ENCODE assay signal across 18 cellular contexts in the genomic region with DNA sequence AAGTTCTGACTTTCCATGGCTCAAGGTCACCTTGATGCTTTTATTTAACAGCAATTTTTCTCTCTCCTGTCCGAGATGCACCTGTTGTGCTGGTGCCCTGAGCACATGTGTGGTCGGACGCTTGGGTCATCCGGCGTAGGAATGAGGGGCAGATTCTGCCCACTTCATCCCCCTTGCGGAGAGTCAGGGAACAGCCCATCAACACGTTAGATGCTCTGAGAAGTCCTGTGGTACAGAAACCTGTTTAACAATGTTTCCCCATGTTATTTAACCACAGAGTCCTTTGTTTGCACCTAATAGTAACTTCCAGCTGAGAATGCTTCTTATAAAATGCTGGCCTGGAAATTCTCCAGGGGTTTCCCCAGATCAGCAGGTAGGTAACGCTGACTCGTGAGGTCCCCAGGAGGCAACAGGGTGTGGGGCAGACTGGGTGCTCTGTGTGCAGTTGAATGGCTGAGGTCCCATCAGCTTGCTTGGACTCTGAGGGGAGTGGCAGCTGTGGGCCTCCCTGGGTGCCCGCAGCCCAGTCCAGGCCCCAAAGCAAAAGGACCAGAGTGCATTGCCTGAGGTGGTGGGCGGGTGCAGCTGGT. TPM values are rescaled to one million over a fixed set of nuclear protein-coding genes. Genes with fewer than 3 reads are reported as not detected.
DNase-seq lines count a peak whose midpoint lies in the region; ATAC-seq and TF ChIP-seq lines count a peak whose summit lies in the region.
"Had no signal": no experiment of that assay in that cellular context is flagged by ENCODE, and none has a peak within 500 bp of the region (broad histone marks: within the 10 kb centered on the region; RNA-seq: fewer than 3 reads in every experiment).

No MANE protein-coding gene starts in this region.

- H3K27me3 Mint-ChIP-seq in endothelial cell (ENCODE audit: unreplicated experiment) (no peaks in the 10 kb centered on the region), neural progenitor cell (ENCODE audit: insufficient read depth, low read depth) (peaks cover 4% of the 10 kb centered on the region)
- H3K27me3 Mint-ChIP-seq: activated CD4-positive, alpha-beta T cell treated with anti-CD3 and anti-CD28 coated beads, Interleukin-2, amount 10 ng/mL, durations not matched to agents 7 days and 5 days had no signal

- H3K79me2 ChIP-seq in OCI-LY1 (ENCODE audit: insufficient read depth, low read length) (no peaks in the 10 kb centered on the region), neural progenitor cell (ENCODE audit: low read depth) (no peaks in the 10 kb centered on the region)

- H2AFZ ChIP-seq in OCI-LY1 (ENCODE audit: low read length) (no peak overlapping the region), neural progenitor cell (replicated peaks) (peak overlapping the region; percentile 70)

- H3K9me3 ChIP-seq in OCI-LY1 (ENCODE audit: low read length) (no peaks in the 10 kb centered on the region), neural progenitor cell (ENCODE audit: low read depth) (no peaks in the 10 kb centered on the region)
- H3K9me3 ChIP-seq: Peyer's patch, sigmoid colon had no signal

- H3K9ac ChIP-seq in OCI-LY1 (ENCODE audit: low read length) (no peak overlapping the region), neural progenitor cell (no peak overlapping the region)

- H3K27me3 ChIP-seq in OCI-LY1 (ENCODE audit: insufficient read depth, low read length) (no peaks in the 10 kb centered on the region; the same call in 1 of the 2 replicates), neural progenitor cell (no peaks in the 10 kb centered on the region)
- H3K27me3 ChIP-seq: Peyer's patch, sigmoid colon had no signal

- H3K4me3 Mint-ChIP-seq in endothelial cell (ENCODE audit: unreplicated experiment) (no peak overlapping the region), neural progenitor cell (peak overlapping the region; percentile 30)
- H3K4me3 Mint-ChIP-seq: activated CD4-positive, alpha-beta T cell treated with anti-CD3 and anti-CD28 coated beads, Interleukin-2, amount 10 ng/mL, durations not matched to agents 7 days and 5 days; CD8-positive, alpha-beta memory T cell; naive thymus-derived CD8-positive, alpha-beta T cell had no signal

- H3K4me1 Mint-ChIP-seq in endothelial cell (ENCODE audit: unreplicated experiment) (no peaks in the 10 kb centered on the region), neural progenitor cell (peaks cover 12% of the 10 kb centered on the region)
- H3K4me1 Mint-ChIP-seq: activated CD4-positive, alpha-beta T cell treated with anti-CD3 and anti-CD28 coated beads, Interleukin-2, amount 10 ng/mL, durations not matched to agents 7 days and 5 days; CD8-positive, alpha-beta memory T cell had no signal

- H3K4me3 ChIP-seq in GM12865 (ENCODE audit: low read depth, low read length) (no peak overlapping the region), OCI-LY1 (ENCODE audit: low read depth, low read length, poor library complexity, severe bottlenecking) (no peak overlapping the region), neural progenitor cell (no peak overlapping the region)
- H3K4me3 ChIP-seq: Peyer's patch, sigmoid colon had no signal

- no peak overlapping the region for H3K27ac ChIP-seq in OCI-LY1 (ENCODE audit: low read depth, low read length, poor library complexity, severe bottlenecking)
- H3K27ac ChIP-seq in neural progenitor cell: no peak overlapping the region
- H3K27ac ChIP-seq: Peyer's patch, sigmoid colon had no signal

- no peaks in the 10 kb centered on the region for H3K9me3 Mint-ChIP-seq in endothelial cell (ENCODE audit: unreplicated experiment)
- no peaks in the 10 kb centered on the region for H3K9me3 Mint-ChIP-seq in neural progenitor cell
- H3K9me3 Mint-ChIP-seq: activated CD4-positive, alpha-beta T cell treated with anti-CD3 and anti-CD28 coated beads, Interleukin-2, amount 10 ng/mL, durations not matched to agents 7 days and 5 days; CD8-positive, alpha-beta memory T cell; naive thymus-derived CD8-positive, alpha-beta T cell had no signal

- H3K27ac Mint-ChIP-seq in endothelial cell (ENCODE audit: unreplicated experiment): no peak overlapping the region
- peak overlapping the region; percentile 57 for H3K27ac Mint-ChIP-seq in neural progenitor cell
- H3K27ac Mint-ChIP-seq: activated CD4-positive, alpha-beta T cell treated with anti-CD3 and anti-CD28 coated beads, Interleukin-2, amount 10 ng/mL, durations not matched to agents 7 days and 5 days had no signal

- H3K4me1 ChIP-seq in OCI-LY1 (ENCODE audit: insufficient read depth, low read length, severe bottlenecking): no peaks in the 10 kb centered on the region
- peaks cover 9% of the 10 kb centered on the region for H3K4me1 ChIP-seq in neural progenitor cell
- H3K4me1 ChIP-seq: Peyer's patch, sigmoid colon had no signal

- no peaks in the 10 kb centered on the region for H3F3A ChIP-seq in OCI-LY1 (ENCODE audit: insufficient read depth, low read length)
- H3F3A ChIP-seq in neural progenitor cell (ENCODE audit: low read depth): no peaks in the 10 kb centered on the region

- H3K9me2 ChIP-seq in OCI-LY1 (ENCODE audit: low read depth, low read length): no peaks in the 10 kb centered on the region

- no peak overlapping the region for H3K4me2 ChIP-seq in OCI-LY1 (ENCODE audit: low read length)
- H3K4me2 ChIP-seq in neural progenitor cell: no peak overlapping the region

- H4K20me1 ChIP-seq in OCI-LY1 (ENCODE audit: insufficient read depth, low read length): no peaks in the 10 kb centered on the region
- H4K20me1 ChIP-seq in neural progenitor cell (ENCODE audit: low read depth): no peaks in the 10 kb centered on the region

- no peaks in the 10 kb centered on the region for H3K36me3 Mint-ChIP-seq in endothelial cell (ENCODE audit: low read depth, unreplicated experiment)
- H3K36me3 Mint-ChIP-seq in neural progenitor cell: no peaks in the 10 kb centered on the region
- H3K36me3 Mint-ChIP-seq: naive thymus-derived CD8-positive, alpha-beta T cell had no signal

- TF ChIP-seq CTCF in GM12865 (IDR thresholded peaks at IDR 0.05; ENCODE audit: insufficient read depth, low read depth, low read length, missing control alignments) (peak; percentile 36), OCI-LY1 (IDR thresholded peaks at IDR 0.05; ENCODE audit: low read length) (peak; percentile 50), endothelial cell (IDR thresholded peaks at IDR 0.05; ENCODE audit: unreplicated experiment) (peak; percentile 25), neural progenitor cell (IDR thresholded peaks at IDR 0.05) (peak; percentile 52)

- ATAC-seq in GM21737 (IDR thresholded peaks at IDR 0.05; ENCODE audit: unreplicated experiment) (no peak), HG02610 (IDR thresholded peaks at IDR 0.05; ENCODE audit: unreplicated experiment) (no peak), HG03432 (IDR thresholded peaks at IDR 0.05; ENCODE audit: unreplicated experiment) (no peak)

- H3K36me3 ChIP-seq in OCI-LY1 (ENCODE audit: insufficient read depth, low read length) (no peaks in the 10 kb centered on the region), neural progenitor cell (no peaks in the 10 kb centered on the region)
- H3K36me3 ChIP-seq: Peyer's patch, sigmoid colon had no signal

- DNase-seq in GM12865 (ENCODE audit: low read depth) (peak; percentile 16), endothelial cell (ENCODE audit: low spot score) (no peak), neural progenitor cell (ENCODE audit: low spot score) (peak; percentile 53)
- DNase-seq in stimulated activated CD4-positive, alpha-beta T cell treated with anti-CD3 and anti-CD28 coated beads, Interleukin-2, amount 100 ng/mL, for 24 hours: no peak
- DNase-seq: activated CD4-positive, alpha-beta T cell treated with anti-CD3 and anti-CD28 coated beads, Interleukin-2, amount 10 ng/mL, durations not matched to agents 7 days and 5 days; CD8-positive, alpha-beta memory T cell; effector CD4-positive, alpha-beta T cell; GDM1; Peyer's patch; sigmoid colon had no signal

RNA-seq across cellular contexts. Expression of a gene that starts 17.8 kb away (rescaled TPM):
- total RNA-seq in endothelial cell (ENCODE audit: unreplicated experiment) (0.33 TPM), neural progenitor cell (ENCODE audit: low replicate concordance) (0.31 and 0.34 TPM in 2 replicates)
- total RNA-seq: activated CD4-positive, alpha-beta T cell treated with anti-CD3 and anti-CD28 coated beads, Interleukin-2, amount 10 ng/mL, durations not matched to agents 7 days and 5 days; H4 had no signal

RNA-seq across cellular contexts. Expression of a gene that starts 26.2 kb away (rescaled TPM):
- not detected for total RNA-seq in endothelial cell (ENCODE audit: unreplicated experiment)
- not detected in 2 replicates for total RNA-seq in neural progenitor cell (ENCODE audit: low replicate concordance)
- total RNA-seq: activated CD4-positive, alpha-beta T cell treated with anti-CD3 and anti-CD28 coated beads, Interleukin-2, amount 10 ng/mL, durations not matched to agents 7 days and 5 days; CD8-positive, alpha-beta memory T cell; glomerular endothelial cell; H4; naive thymus-derived CD8-positive, alpha-beta T cell; Peyer's patch; sigmoid colon; T-helper 2 cell treated with Interferon-gamma antibody and Interleukin-4, amounts not matched to agents 100 ng/mL and 5 ng/mL, for 36 hours had no signal

Comparison
In these comparisons a context has a peak if more than half of its experiments do, and no peak if none do; other contexts are left out.
1. DNase-seq: peak in GM12865 (single experiment) and neural progenitor cell (single experiment); none in endothelial cell (single experiment) and stimulated activated CD4-positive, alpha-beta T cell treated with anti-CD3 and anti-CD28 coated beads, Interleukin-2, amount 100 ng/mL, for 24 hours (0 of 2).
2. Peak in every context shown above with its lines, with median percentiles within 50 percentile points of each other: CTCF ChIP-seq.